ENCODE assay signal across 12 cellular contexts in the genomic region with DNA sequence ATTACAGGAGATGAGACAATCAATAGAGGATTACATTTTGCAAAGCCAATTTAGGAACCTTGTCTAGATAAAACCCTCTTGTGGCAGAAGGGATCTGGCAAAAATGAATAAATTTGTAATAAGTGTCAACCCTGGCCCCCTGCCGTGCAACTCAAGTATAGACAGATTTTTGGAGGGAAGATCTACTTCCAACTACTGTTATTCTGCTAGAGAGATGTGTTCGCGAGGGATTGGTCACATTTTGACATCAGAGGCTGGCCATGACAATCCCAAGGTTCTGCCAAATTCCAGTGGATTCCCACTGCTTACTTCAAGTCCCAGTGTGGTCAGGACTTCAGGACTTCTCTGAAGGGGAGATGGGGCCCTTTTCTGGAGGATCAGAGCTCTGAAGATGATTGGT.
DNase-seq lines count a peak whose midpoint lies in the region; ATAC-seq and TF ChIP-seq lines count a peak whose summit lies in the region.
"Had no signal": no experiment of that assay in that cellular context is flagged by ENCODE, and none has a peak within 500 bp of the region (broad histone marks: within the 10 kb centered on the region; RNA-seq: fewer than 3 reads in every experiment).

No MANE protein-coding gene starts in this region.

- peaks cover 4% of the 10 kb centered on the region for H3K27me3 Mint-ChIP-seq in brain
- H3K27me3 Mint-ChIP-seq in natural killer cell (ENCODE audit: low read depth in 2 of 2) = peaks cover 16 to 42% of the 10 kb centered on the region in 2 donors
- H3K27me3 Mint-ChIP-seq: stimulated activated naive CD8-positive, alpha-beta T cell treated with anti-CD3 and anti-CD28 coated beads, Interleukin-15, Interleukin-2, amounts not matched to agents 100 ng/mL and 50 ng/mL, for 24 hours had no signal

- H3K4me3 Mint-ChIP-seq in brain (peak overlapping the region in 1 of 5 experiments; percentile 39), natural killer cell (no peak overlapping the region)
- H3K4me3 Mint-ChIP-seq: activated CD4-positive, alpha-beta memory T cell treated with anti-CD3 and anti-CD28 coated beads, Interleukin-2, amount 10 ng/mL, durations not matched to agents 7 days and 5 days; stimulated activated naive CD8-positive, alpha-beta T cell treated with anti-CD3 and anti-CD28 coated beads, Interleukin-15, Interleukin-2, amounts not matched to agents 100 ng/mL and 50 ng/mL, for 24 hours had no signal

- TF ChIP-seq EP300 in upper lobe of left lung (IDR thresholded peaks at IDR 0.05) = no peak

- DNase-seq in NCI-H524 (lab: John Stamatoyannopoulos, UW) = peak; percentile 13 to 62
- DNase-seq in NCI-H524 treated with DMSO at 0.1 percent for 48 hours (lab: John Stamatoyannopoulos, UW) = no peak
- DNase-seq in lung (ENCODE audit: low spot score) = no peak
- no peak for DNase-seq in upper lobe of left lung
- no peak for DNase-seq in NCI-H2196 (lab: John Stamatoyannopoulos, UW; ENCODE audit: unreplicated experiment)
- DNase-seq in COR-L47 (lab: John Stamatoyannopoulos, UW) = no peak
- no peak for DNase-seq in natural killer cell
- DNase-seq: activated CD4-positive, alpha-beta memory T cell treated with anti-CD3 and anti-CD28 coated beads, Interleukin-2, amount 10 ng/mL, durations not matched to agents 7 days and 5 days; NCI-H2171; SK-N-SH had no signal

- H3K4me1 Mint-ChIP-seq in brain (peaks cover 78% of the 10 kb centered on the region), natural killer cell (peaks cover 7 to 12% of the 10 kb centered on the region in 2 donors)

- H3K36me3 ChIP-seq in lung (ENCODE audit: control insufficient read depth in 2 of 2, insufficient read depth in 2 of 2, low read length in 2 of 2) (no peaks in the 10 kb centered on the region), upper lobe of left lung (no peaks in the 10 kb centered on the region)

- intact Hi-C loops in natural killer cell (cut with micrococcal nuclease) = no loop called here

- H3K4me1 ChIP-seq in lung (ENCODE audit: control insufficient read depth in 2 of 2, insufficient read depth in 2 of 2, low read length in 2 of 2) (peaks cover 22 to 29% of the 10 kb centered on the region in 2 donors), upper lobe of left lung (peaks cover 49 to 69% (median 59%) of the 10 kb centered on the region in 4 donors)

- ATAC-seq in lung (ENCODE audit: insufficient read depth, low FRiP score) = no peak
- no peak for ATAC-seq in upper lobe of left lung (ENCODE audit: low FRiP score in 2 of 2)
- no peak for ATAC-seq in natural killer cell

- H3K27me3 ChIP-seq in lung (ENCODE audit: control insufficient read depth, insufficient read depth) (no peaks in the 10 kb centered on the region), upper lobe of left lung (no peaks in the 10 kb centered on the region)

- TF ChIP-seq POLR2A in upper lobe of left lung (IDR thresholded peaks at IDR 0.05) = no peak

- 72 to 83% methylated on average over 3 of the region's 3 CpGs for WGBS in lung, 2 donors
- 74 to 75% methylated on average over 3 of the region's 3 CpGs for WGBS in upper lobe of left lung, 2 donors

- H3K9me3 ChIP-seq in lung (ENCODE audit: control insufficient read depth in 2 of 2, insufficient read depth in 1 of 2, low read length in 1 of 2) (no peaks in the 10 kb centered on the region), upper lobe of left lung (no peaks in the 10 kb centered on the region)
- H3K9me3 ChIP-seq: SK-N-SH had no signal

- H3K36me3 Mint-ChIP-seq in brain = peaks cover 10% of the 10 kb centered on the region
- no peaks in the 10 kb centered on the region for H3K36me3 Mint-ChIP-seq in natural killer cell

- H3K27ac ChIP-seq in lung (ENCODE audit: low read depth in 1 of 2, low read length in 1 of 2) (peak overlapping the region; percentile 52 to 91), upper lobe of left lung (peak overlapping the region; percentile 75 to 85 (median 83))

- peaks cover 3 to 18% (median 15%) of the 10 kb centered on the region in 5 experiments for H3K9me3 Mint-ChIP-seq in brain
- H3K9me3 Mint-ChIP-seq in natural killer cell = no peaks in the 10 kb centered on the region
- H3K9me3 Mint-ChIP-seq: activated CD4-positive, alpha-beta memory T cell treated with anti-CD3 and anti-CD28 coated beads, Interleukin-2, amount 10 ng/mL, durations not matched to agents 7 days and 5 days; stimulated activated naive CD8-positive, alpha-beta T cell treated with anti-CD3 and anti-CD28 coated beads, Interleukin-15, Interleukin-2, amounts not matched to agents 100 ng/mL and 50 ng/mL, for 24 hours had no signal

- TF ChIP-seq CTCF in brain (conservative IDR thresholded peaks at IDR 0.05) (no peak), lung (IDR thresholded peaks at IDR 0.05; ENCODE audit: control extremely low read depth, extremely low read depth) (no peak), upper lobe of left lung (IDR thresholded peaks at IDR 0.05) (peak in 1 of 6 experiments; percentile 18), natural killer cell (IDR thresholded peaks at IDR 0.05) (no peak)

- H3K27ac Mint-ChIP-seq in brain (peak overlapping the region in 4 of 5 experiments; percentile 74 to 87 (median 82)), natural killer cell (no peak overlapping the region)
- H3K27ac Mint-ChIP-seq: activated CD4-positive, alpha-beta memory T cell treated with anti-CD3 and anti-CD28 coated beads, Interleukin-2, amount 10 ng/mL, durations not matched to agents 7 days and 5 days; stimulated activated naive CD8-positive, alpha-beta T cell treated with anti-CD3 and anti-CD28 coated beads, Interleukin-15, Interleukin-2, amounts not matched to agents 100 ng/mL and 50 ng/mL, for 24 hours had no signal

- H3K4me3 ChIP-seq in lung (no peak overlapping the region), upper lobe of left lung (no peak overlapping the region)

Comparison
In these comparisons a context has a peak if more than half of its experiments do, and no peak if none do; other contexts are left out.
1. DNase-seq: peak in NCI-H524 (2 of 2); none in NCI-H524 treated with DMSO at 0.1 percent for 48 hours (single experiment), lung (single experiment), upper lobe of left lung (0 of 2), NCI-H2196 (single experiment), COR-L47 (single experiment) and natural killer cell (single experiment).
2. H3K27ac Mint-ChIP-seq: peak in brain (4 of 5); none in natural killer cell (0 of 2).